ENCODE assay signal across 17 cellular contexts in the genomic region with DNA sequence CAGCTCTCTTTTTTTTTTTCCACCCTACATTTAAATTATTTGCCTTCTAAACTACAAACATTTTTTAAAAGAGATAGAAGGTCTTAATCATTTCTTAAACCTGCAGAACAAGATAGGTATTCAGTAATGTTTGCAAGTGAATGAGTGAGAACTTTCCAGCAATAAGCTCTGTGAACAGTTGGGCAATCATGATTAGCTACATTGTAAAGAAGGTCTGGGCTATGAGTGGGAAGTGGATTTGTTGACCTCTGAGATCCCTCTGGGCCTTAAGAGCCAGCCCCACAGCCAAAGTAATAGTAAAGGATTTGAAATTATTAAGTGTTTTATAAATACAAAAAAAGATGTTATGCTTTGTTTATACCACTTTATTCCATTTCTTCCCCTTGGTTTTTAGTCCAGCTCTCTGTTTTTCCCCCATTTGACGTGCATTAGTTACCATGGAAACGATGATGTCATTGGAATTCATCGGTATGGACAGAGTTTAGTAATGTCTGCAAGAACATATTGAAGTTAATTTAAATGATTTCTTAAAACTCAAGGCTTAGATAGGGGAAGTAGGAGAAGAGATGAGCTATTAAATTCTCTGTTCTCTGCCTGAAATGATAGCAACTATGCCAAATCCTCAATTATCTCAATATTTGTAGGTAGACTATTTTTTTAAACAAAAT.
DNase-seq lines count a peak whose midpoint lies in the region; ATAC-seq, FAIRE-seq and TF ChIP-seq lines count a peak whose summit lies in the region.
"Had no signal": no experiment of that assay in that cellular context is flagged by ENCODE, and none has a peak within 500 bp of the region (broad histone marks: within the 10 kb centered on the region; RNA-seq: fewer than 3 reads in every experiment).

No MANE protein-coding gene starts in this region.

- H3K9me3 ChIP-seq in K562 (replicated peaks; ENCODE audit: control insufficient read depth, insufficient read depth, low read depth, low read length): no peaks in the 10 kb centered on the region
- H3K9me3 ChIP-seq: BLaER1, heart left ventricle had no signal

- TF ChIP-seq POLR2A in K562 (conservative IDR thresholded peaks at IDR 0.05): no peak

- H3K27ac ChIP-seq in K562 (ENCODE audit: extremely low read depth, low read depth, low read length): no peak overlapping the region
- H3K27ac ChIP-seq: BLaER1, coronary artery, parathyroid adenoma had no signal

- no peaks in the 10 kb centered on the region for H3K36me3 ChIP-seq in K562 (ENCODE audit: control insufficient read depth, insufficient read depth, low read length)
- H3K36me3 ChIP-seq: BLaER1 had no signal

- H3K4me3 ChIP-seq in AG10803 (ENCODE audit: low read length) (no peak overlapping the region), K562 (no peak overlapping the region)
- H3K4me3 ChIP-seq: BLaER1, coronary artery, heart left ventricle had no signal

- H3K9ac ChIP-seq in K562 (ENCODE audit: insufficient read depth in 1 of 2, low read depth in 2 of 2, low read length in 2 of 2): no peak overlapping the region
- H3K9ac ChIP-seq: BLaER1, parathyroid adenoma had no signal

- no peaks in the 10 kb centered on the region for H4K20me1 ChIP-seq in K562 (replicated peaks; ENCODE audit: control insufficient read depth, insufficient read depth, low read length)
- H4K20me1 ChIP-seq: BLaER1 had no signal

- H2AFZ ChIP-seq in K562 (ENCODE audit: low read depth, low read length): no peak overlapping the region
- H2AFZ ChIP-seq: parathyroid adenoma had no signal

- no peaks in the 10 kb centered on the region; a peak in 1 of 5 replicates for H3K4me1 ChIP-seq in K562 (replicated peaks in 1 of 2; ENCODE audit: control insufficient read depth in 2 of 2, insufficient read depth in 2 of 2, low read length in 2 of 2)
- H3K4me1 ChIP-seq: BLaER1 had no signal

- POLR2A ChIA-PET in K562 (lab: Yijun Ruan, JAX): no interaction called here

- no peak for TF ChIP-seq EP300 in K562 (IDR thresholded peaks at IDR 0.05; ENCODE audit: low read length)

- CTCF ChIA-PET in K562 (lab: Yijun Ruan, JAX; ENCODE audit: low intra/inter-chr PET ratio): no interaction called here

- TF ChIP-seq RAD21 in K562 (CRISPR knock-in tag; conservative IDR thresholded peaks at IDR 0.05 in 1 of 2, IDR thresholded peaks at IDR 0.05 in 1 of 2): no peak

- no peaks in the 10 kb centered on the region for H3K79me2 ChIP-seq in K562 (ENCODE audit: control insufficient read depth, insufficient read depth, low read length)
- H3K79me2 ChIP-seq: parathyroid adenoma had no signal

- no peak for ATAC-seq in K562
- no peak for ATAC-seq in GM21367 (IDR thresholded peaks at IDR 0.05; ENCODE audit: unreplicated experiment)
- ATAC-seq in GM18868 (IDR thresholded peaks at IDR 0.05; ENCODE audit: unreplicated experiment): no peak
- ATAC-seq: heart left ventricle had no signal

- FAIRE-seq in K562 (lab: Jason Lieb, UNC): no peak

- 32% methylated on average over 3 of the region's 3 CpGs for WGBS in K562 (ENCODE audit: insufficient coverage, low coverage, missing lambda C conversion rate)

- no peaks in the 10 kb centered on the region for H3K9me1 ChIP-seq in K562 (ENCODE audit: control insufficient read depth, insufficient read depth, low read length)

- BruUV-seq in K562 (replicated peaks; lab: Mats Ljungman, UMichigan): no TSS peak

- no peaks in the 10 kb centered on the region for H3K27me3 ChIP-seq in K562 (ENCODE audit: control insufficient read depth in 2 of 2, insufficient read depth in 2 of 2, low read length in 2 of 2)
- H3K27me3 ChIP-seq: BLaER1, heart left ventricle had no signal

- intact Hi-C loops in K562 (cut with micrococcal nuclease): no loop called here

- no peak overlapping the region for H3K4me2 ChIP-seq in K562 (ENCODE audit: insufficient read depth, low read length)
- H3K4me2 ChIP-seq: BLaER1 had no signal

- TF ChIP-seq CTCF in AG10803 (conservative IDR thresholded peaks at IDR 0.05; ENCODE audit: low read length): no peak
- TF ChIP-seq CTCF in K562 (IDR thresholded peaks at IDR 0.05 in 2 of 3, conservative IDR thresholded peaks at IDR 0.05 in 1 of 3; ENCODE audit: insufficient read depth in 2 of 3, low read depth in 1 of 3, low read length in 3 of 3): no peak
- TF ChIP-seq CTCF in GM13977 (IDR thresholded peaks at IDR 0.05; ENCODE audit: extremely low read depth, insufficient read depth, missing control alignments): no peak

- in situ Hi-C loops in K562 (cut with MboI) (no loop called here), GM13977 (cut with MboI; ENCODE audit: low pct_unique_long_range_greater_than_20kb, low sequenced_read_pairs, unreplicated experiment) (no loop called here)

- DNase-seq in AG10803 (ENCODE audit: low read depth): peak; percentile 54
- peak; percentile 75 for DNase-seq in LHCN-M2 (ENCODE audit: low read depth)
- DNase-seq in K562 (ENCODE audit: extremely low read depth in 1 of 4, low spot score in 3 of 4): peak in 2 of 4 experiments; percentile 3 to 4
- peak; percentile 49 for DNase-seq in left kidney (ENCODE audit: low read depth, low spot score)
- no peak for DNase-seq in GF-D8 (lab: John Stamatoyannopoulos, UW)
- DNase-seq in GM13977 (ENCODE audit: low spot score): no peak
- DNase-seq: activated CD4-positive, alpha-beta memory T cell treated with anti-CD3 and anti-CD28 coated beads, Interleukin-2, amount 10 ng/mL, durations not matched to agents 7 days and 5 days; activated naive CD4-positive, alpha-beta T cell treated with anti-CD3 and anti-CD28 coated beads for 36 hours; heart left ventricle; NCI-H146; stimulated activated CD4-positive, alpha-beta T cell treated with anti-CD3 and anti-CD28 coated beads, Interleukin-2, amount 100 ng/mL, for 24 hours; stimulated activated naive CD4-positive, alpha-beta T cell had no signal

TF ChIP-seq in K562, 482 proteins besides CTCF, POLR2A, EP300 and RAD21 (continues in another document):
- TF ChIP-seq ZNF274 (IDR thresholded peaks at IDR 0.05; ENCODE audit: borderline replicate concordance, low read depth, low read length) (no peak), TCF7 (IDR thresholded peaks at IDR 0.05; ENCODE audit: borderline replicate concordance) (no peak), JUND (IDR thresholded peaks at IDR 0.05; ENCODE audit: borderline replicate concordance, low read depth, low read length) (no peak), JUND (tag; IDR thresholded peaks at IDR 0.05; ENCODE audit: borderline replicate concordance, low read depth, low read length) (peak; percentile 25; the same call in 1 of the 3 replicates), CEBPB (tag; IDR thresholded peaks at IDR 0.05) (peak; percentile 45; the same call in 1 of the 2 replicates), DIDO1 (tag; IDR thresholded peaks at IDR 0.05; ENCODE audit: low read depth) (no peak), ZNF583 (CRISPR knock-in tag; IDR thresholded peaks at IDR 0.05) (no peak), RFX1 (IDR thresholded peaks at IDR 0.05) (peak; percentile 87), STAG1 (CRISPR knock-in tag; IDR thresholded peaks at IDR 0.05; ENCODE audit: borderline replicate concordance) (no peak), DNMT1 (IDR thresholded peaks at IDR 0.05) (no peak), HNRNPL (IDR thresholded peaks at IDR 0.05; ENCODE audit: low read depth, low read length) (no peak), ZNF561 (CRISPR knock-in tag; conservative IDR thresholded peaks at IDR 0.05) (no peak), TAL1 (IDR thresholded peaks at IDR 0.05) (no peak), ZFP30 (CRISPR knock-in tag; IDR thresholded peaks at IDR 0.05; ENCODE audit: borderline replicate concordance) (no peak), MYNN (IDR thresholded peaks at IDR 0.05) (no peak), MYNN (CRISPR knock-in tag; IDR thresholded peaks at IDR 0.05) (no peak)
- TF ChIP-seq, protein P1, sequence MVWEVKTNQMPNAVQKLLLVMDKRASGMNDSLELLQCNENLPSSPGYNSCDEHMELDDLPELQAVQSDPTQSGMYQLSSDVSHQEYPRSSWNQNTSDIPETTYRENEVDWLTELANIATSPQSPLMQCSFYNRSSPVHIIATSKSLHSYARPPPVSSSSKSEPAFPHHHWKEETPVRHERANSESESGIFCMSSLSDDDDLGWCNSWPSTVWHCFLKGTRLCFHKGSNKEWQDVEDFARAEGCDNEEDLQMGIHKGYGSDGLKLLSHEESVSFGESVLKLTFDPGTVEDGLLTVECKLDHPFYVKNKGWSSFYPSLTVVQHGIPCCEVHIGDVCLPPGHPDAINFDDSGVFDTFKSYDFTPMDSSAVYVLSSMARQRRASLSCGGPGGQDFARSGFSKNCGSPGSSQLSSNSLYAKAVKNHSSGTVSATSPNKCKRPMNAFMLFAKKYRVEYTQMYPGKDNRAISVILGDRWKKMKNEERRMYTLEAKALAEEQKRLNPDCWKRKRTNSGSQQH (CRISPR knock-in tag; IDR thresholded peaks at IDR 0.05): no peak
- TF ChIP-seq, protein P2, sequence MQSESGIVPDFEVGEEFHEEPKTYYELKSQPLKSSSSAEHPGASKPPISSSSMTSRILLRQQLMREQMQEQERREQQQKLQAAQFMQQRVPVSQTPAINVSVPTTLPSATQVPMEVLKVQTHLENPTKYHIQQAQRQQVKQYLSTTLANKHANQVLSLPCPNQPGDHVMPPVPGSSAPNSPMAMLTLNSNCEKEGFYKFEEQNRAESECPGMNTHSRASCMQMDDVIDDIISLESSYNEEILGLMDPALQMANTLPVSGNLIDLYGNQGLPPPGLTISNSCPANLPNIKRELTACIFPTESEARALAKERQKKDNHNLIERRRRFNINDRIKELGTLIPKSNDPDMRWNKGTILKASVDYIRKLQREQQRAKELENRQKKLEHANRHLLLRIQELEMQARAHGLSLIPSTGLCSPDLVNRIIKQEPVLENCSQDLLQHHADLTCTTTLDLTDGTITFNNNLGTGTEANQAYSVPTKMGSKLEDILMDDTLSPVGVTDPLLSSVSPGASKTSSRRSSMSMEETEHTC (IDR thresholded peaks at IDR 0.05): no peak
- TF ChIP-seq, protein P3, sequence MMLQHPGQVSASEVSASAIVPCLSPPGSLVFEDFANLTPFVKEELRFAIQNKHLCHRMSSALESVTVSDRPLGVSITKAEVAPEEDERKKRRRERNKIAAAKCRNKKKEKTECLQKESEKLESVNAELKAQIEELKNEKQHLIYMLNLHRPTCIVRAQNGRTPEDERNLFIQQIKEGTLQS (IDR thresholded peaks at IDR 0.05): peak; percentile 68
- TF ChIP-seq, protein P3 (CRISPR knock-in tag; conservative IDR thresholded peaks at IDR 0.05): no peak
- TF ChIP-seq, protein P4, sequence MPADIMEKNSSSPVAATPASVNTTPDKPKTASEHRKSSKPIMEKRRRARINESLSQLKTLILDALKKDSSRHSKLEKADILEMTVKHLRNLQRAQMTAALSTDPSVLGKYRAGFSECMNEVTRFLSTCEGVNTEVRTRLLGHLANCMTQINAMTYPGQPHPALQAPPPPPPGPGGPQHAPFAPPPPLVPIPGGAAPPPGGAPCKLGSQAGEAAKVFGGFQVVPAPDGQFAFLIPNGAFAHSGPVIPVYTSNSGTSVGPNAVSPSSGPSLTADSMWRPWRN (IDR thresholded peaks at IDR 0.05; ENCODE audit: low read depth): no peak

Comparison
In these comparisons a context has a peak if more than half of its experiments do, and no peak if none do; other contexts are left out.
1. DNase-seq: peak in AG10803 (single experiment), LHCN-M2 (single experiment) and left kidney (single experiment); none in GF-D8 (single experiment) and GM13977 (single experiment).